In the genomic region with DNA sequence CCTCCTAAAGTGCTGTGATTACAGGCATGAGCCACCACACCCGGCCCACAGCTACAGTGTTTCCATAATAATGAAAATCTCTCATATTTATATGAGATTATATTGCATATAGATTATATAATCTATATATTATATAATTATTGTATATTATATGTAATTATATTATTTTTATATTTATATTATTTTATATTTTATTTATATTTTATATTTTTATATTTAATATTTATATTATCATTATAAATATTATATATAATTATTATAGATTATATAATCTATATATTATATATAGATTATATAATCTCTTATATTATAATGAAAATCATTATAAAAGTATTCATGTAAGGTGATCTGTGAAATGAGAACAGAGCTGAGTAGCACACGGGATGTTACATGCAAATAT, we compare ENCODE assay signal across 22 cellular contexts. TPM values are rescaled to one million over a fixed set of nuclear protein-coding genes. Genes with fewer than 3 reads are reported as not detected.
"Had no signal": no experiment of that assay in that cellular context is flagged by ENCODE, and none has a peak within 500 bp of the region (broad histone marks: within the 10 kb centered on the region; RNA-seq: fewer than 3 reads in every experiment).

No MANE protein-coding gene starts in this region.

- H3K27ac ChIP-seq: dorsolateral prefrontal cortex, esophagus squamous epithelium, left ventricle myocardium inferior, psoas muscle, right lobe of liver, stomach had no signal

- H3K4me1 Mint-ChIP-seq: immature natural killer cell, naive B cell, nephron had no signal

- H3K36me3 ChIP-seq: esophagus squamous epithelium, left ventricle myocardium inferior, right lobe of liver, stomach had no signal

- ATAC-seq: left cardiac atrium, psoas muscle had no signal

- FAIRE-seq: keratinocyte had no signal

- H3K4me3 ChIP-seq: dorsolateral prefrontal cortex, esophagus squamous epithelium, left ventricle myocardium inferior, lung, psoas muscle, right lobe of liver, stomach had no signal

- H3K9me3 Mint-ChIP-seq: immature natural killer cell, naive B cell, nephron had no signal

- H3K4me1 ChIP-seq: esophagus squamous epithelium, left ventricle myocardium inferior, psoas muscle, right lobe of liver, stomach had no signal

- H3K27me3 ChIP-seq: dorsolateral prefrontal cortex, right lobe of liver had no signal

- H3K4me3 Mint-ChIP-seq: immature natural killer cell, naive B cell, nephron had no signal

- H3K36me3 Mint-ChIP-seq: immature natural killer cell, naive B cell had no signal

- H3K27ac Mint-ChIP-seq: immature natural killer cell, naive B cell, nephron had no signal

- H3K9me3 ChIP-seq: esophagus squamous epithelium, left ventricle myocardium inferior, psoas muscle, right lobe of liver, stomach had no signal

- DNase-seq: cortex of kidney; dorsolateral prefrontal cortex; effector CD8-positive, alpha-beta T cell; esophagus squamous epithelium; foreskin fibroblast; immature natural killer cell; left cardiac atrium; left ventricle myocardium inferior; mesenchymal stem cell; naive B cell; occipital lobe; psoas muscle; retina; right lobe of liver; stimulated activated CD4-positive, alpha-beta T cell treated with anti-CD3 and anti-CD28 coated beads, Interleukin-2, amount 100 ng/mL, for 24 hours; stimulated activated CD4-positive, alpha-beta T cell treated with anti-CD3 and anti-CD28 coated beads, Interleukin-4, amount 100 ng/mL, for 4 hours; stimulated activated naive CD4-positive, alpha-beta T cell; stomach; substantia nigra had no signal

RNA-seq across cellular contexts. Expression of a gene that starts 11.5 kb away (rescaled TPM):
- total RNA-seq: left ventricle myocardium inferior, stomach had no signal
- polyA plus RNA-seq: immature natural killer cell had no signal
